Comparison of ENCODE assay signal across 8 cellular contexts in the genomic region with DNA sequence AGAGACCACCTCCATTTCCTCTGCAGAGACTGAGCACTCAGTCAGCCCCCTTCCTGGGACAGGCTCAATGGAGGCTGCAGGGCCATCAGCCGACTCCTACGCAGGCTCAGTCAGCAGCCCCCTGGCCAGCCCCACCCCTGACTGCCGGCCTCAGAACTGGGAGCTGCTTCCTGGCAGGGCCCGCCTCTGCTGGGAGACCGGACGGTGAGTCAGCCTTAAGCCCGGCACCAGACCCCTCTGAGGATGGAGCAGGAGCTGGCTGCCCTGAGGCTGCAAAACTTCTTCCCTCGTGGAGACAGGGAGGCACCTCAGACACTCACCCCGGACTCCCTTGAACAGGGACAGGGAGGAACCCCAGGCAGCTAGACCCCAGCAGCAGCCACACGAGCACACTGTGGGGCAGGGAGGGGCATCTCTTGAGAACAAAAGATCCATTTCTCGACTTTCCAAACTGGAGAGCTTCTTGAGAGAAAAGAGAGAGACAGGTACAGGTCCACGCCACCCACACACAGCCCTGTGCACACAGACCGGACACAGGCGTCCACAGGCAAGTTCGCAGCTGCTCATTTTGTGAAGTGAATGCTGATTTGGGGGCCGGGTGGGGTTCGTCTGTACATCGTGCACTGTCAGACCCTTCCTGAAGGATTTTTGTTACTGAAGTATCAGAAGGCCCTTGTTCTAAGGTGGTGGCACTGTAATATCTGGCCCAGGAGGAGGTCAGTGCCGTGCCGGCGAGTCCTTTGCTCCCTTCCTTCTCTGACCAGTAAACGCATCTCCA. TPM values are rescaled to one million over a fixed set of nuclear protein-coding genes. Genes with fewer than 3 reads are reported as not detected.
DNase-seq lines count a peak whose midpoint lies in the region; ATAC-seq and TF ChIP-seq lines count a peak whose summit lies in the region.

No MANE protein-coding gene starts in this region.

- TF ChIP-seq POLR2A in testis (IDR thresholded peaks at IDR 0.05), result no peak

- ATAC-seq in RWPE2 (ENCODE audit: low read depth) (peak; percentile 74), lower lobe of right lung (peak; percentile 35 to 40), GM21528 (IDR thresholded peaks at IDR 0.05; ENCODE audit: low FRiP score, unreplicated experiment) (no peak)

- peak; percentile 100 for DNase-seq in 8988T
- peak; percentile 87 for DNase-seq in GM04504 (ENCODE audit: low read depth)
- DNase-seq in RWPE2 (ENCODE audit: low spot score), result peak; percentile 98
- DNase-seq in ecto neural progenitor cell (ENCODE audit: low spot score), result peak; percentile 76
- DNase-seq in lower lobe of right lung, result no peak
- peak; percentile 72 for DNase-seq in testis
- no peak for DNase-seq in GDM1 (lab: John Stamatoyannopoulos, UW)

- H3K36me3 ChIP-seq in RWPE2 (ENCODE audit: low read depth) (no peaks in the 10 kb centered on the region), lower lobe of right lung (no peaks in the 10 kb centered on the region), testis (ENCODE audit: low read depth, missing control alignments) (no peaks in the 10 kb centered on the region)

- WGBS in testis, 2 donors, result 10 to 14% methylated on average over 11 to 22 of the region's 22 CpGs

- no peaks in the 10 kb centered on the region for H3K9me3 ChIP-seq in RWPE2 (ENCODE audit: severe bottlenecking)
- H3K9me3 ChIP-seq in lower lobe of right lung, result no peaks in the 10 kb centered on the region
- H3K9me3 ChIP-seq in testis, result no peaks in the 10 kb centered on the region

- TF ChIP-seq CTCF in RWPE2 (IDR thresholded peaks at IDR 0.05; ENCODE audit: poor library complexity, severe bottlenecking) (no peak), lower lobe of right lung (IDR thresholded peaks at IDR 0.05) (no peak), testis (IDR thresholded peaks at IDR 0.05) (no peak)

- intact Hi-C loops in lower lobe of right lung (cut with DNase I), result no loop called here
- intact Hi-C loops in testis (cut with DNase I; ENCODE audit: low total_unique reads), result no loop called here

- H3K27me3 ChIP-seq in RWPE2 (ENCODE audit: insufficient read depth, poor library complexity, severe bottlenecking) (no peaks in the 10 kb centered on the region), lower lobe of right lung (ENCODE audit: low read depth) (peaks cover 60% of the 10 kb centered on the region), testis (no peaks in the 10 kb centered on the region)

- H3K4me1 ChIP-seq in RWPE2 (ENCODE audit: insufficient read depth, poor library complexity, severe bottlenecking) (peaks cover 22% of the 10 kb centered on the region), lower lobe of right lung (peaks cover 74% of the 10 kb centered on the region), testis (peaks cover 37% of the 10 kb centered on the region)

- H3K27ac ChIP-seq in RWPE2 (ENCODE audit: poor library complexity, severe bottlenecking) (peak overlapping the region; percentile 99), lower lobe of right lung (peak overlapping the region; percentile 78), testis (peak overlapping the region; percentile 45 to 69)

- H3K4me3 ChIP-seq in RWPE2 (ENCODE audit: severe bottlenecking), result peak overlapping the region; percentile 58
- peak overlapping the region; percentile 60 for H3K4me3 ChIP-seq in lower lobe of right lung
- peak overlapping the region; percentile 44 to 47 for H3K4me3 ChIP-seq in testis

RNA-seq across cellular contexts. Expression of a gene that starts 1.3 kb away (rescaled TPM):
- total RNA-seq in lower lobe of right lung, result 2.1 TPM
- total RNA-seq in testis, result 10 to 100 TPM; 38.8 to 61.7 TPM
- 56.5 TPM for polyA plus RNA-seq in testis (ENCODE audit: insufficient read depth, low read depth, low replicate concordance)

RNA-seq across cellular contexts. Expression of a gene that starts 3.2 kb away (rescaled TPM):
- total RNA-seq in lower lobe of right lung (5.3 TPM), testis (10 to 100 TPM; 40.0 to 53.7 TPM)
- polyA plus RNA-seq in testis (ENCODE audit: insufficient read depth, low read depth, low replicate concordance), result 30.1 TPM

RNA-seq across cellular contexts. Expression of a gene that starts 26.7 kb away (rescaled TPM):
- total RNA-seq in lower lobe of right lung (66.0 TPM), testis (10 to 100 TPM; 38.1 to 46.4 TPM)
- polyA plus RNA-seq in testis (ENCODE audit: insufficient read depth, low read depth, low replicate concordance), result 26.8 TPM

RNA-seq across cellular contexts. Expression of a gene that starts 48.5 kb away (rescaled TPM):
- 152 TPM for total RNA-seq in lower lobe of right lung
- total RNA-seq in testis, result 100 to 1,000 TPM; 334 to 345 TPM
- 225 TPM for polyA plus RNA-seq in testis (ENCODE audit: insufficient read depth, low read depth, low replicate concordance)

Comparison
In these comparisons a context has a peak if more than half of its experiments do, and no peak if none do; other contexts are left out.
1. DNase-seq: peak in 8988T (single experiment), GM04504 (single experiment), RWPE2 (single experiment), ecto neural progenitor cell (single experiment) and testis (single experiment); none in lower lobe of right lung (single experiment) and GDM1 (single experiment).
2. RNA of a gene that starts 1.3 kb away (total RNA-seq): 38.8 to 61.7 TPM in testis; 2.1 TPM in lower lobe of right lung (single experiment); every median in the first group is over 10 times any median in the second.
3. Peak in every context shown above with its lines, with median percentiles within 50 percentile points of each other: H3K27ac ChIP-seq and H3K4me3 ChIP-seq.